Comparison of ENCODE assay signal across 8 cellular contexts in genomic region chr17:64073771-64074703, GRCh38. TPM values are rescaled to one million over a fixed set of nuclear protein-coding genes. Genes with fewer than 3 reads are reported as not detected.
A peak's percentile ranks its signal among the peaks of the same experiment; 100 is the strongest.
DNase-seq lines count a peak whose midpoint lies in the region; ATAC-seq and TF ChIP-seq lines count a peak whose summit lies in the region.

No MANE protein-coding gene starts in this region.

- no peak overlapping the region for H2AFZ ChIP-seq in PC-9

- H3K4me2 ChIP-seq in PC-9, result peak overlapping the region; percentile 50

- H3K4me3 ChIP-seq in PC-9 (no peak overlapping the region), mucosa of rectum (ENCODE audit: low read length in 2 of 2) (no peak overlapping the region)

- CTCF ChIA-PET in PC-9 (lab: Charles Lee), result interaction anchor here (0.5 to 0.8 kb wide), 4 partner anchors 11 to 128 kb away, joined by 3 to 5 read pairs (median 3); no protein-coding TSS in a partner anchor

- no peak for DNase-seq in Right ventricle myocardium superior
- no peak for DNase-seq in cardiac septum (ENCODE audit: low spot score)
- no peak for DNase-seq in PC-9
- no peak for DNase-seq in mucosa of gallbladder (ENCODE audit: low spot score)
- DNase-seq in effector CD8-positive, alpha-beta T cell (lab: John Stamatoyannopoulos, UW), result no peak
- DNase-seq in cortex of kidney (lab: John Stamatoyannopoulos, UW), result no peak

- no peaks in the 10 kb centered on the region for H3K9me2 ChIP-seq in PC-9 (ENCODE audit: insufficient read depth)

- H3K4me1 ChIP-seq in PC-9 (replicated peaks; ENCODE audit: insufficient read depth), result peaks cover 45% of the 10 kb centered on the region
- H3K4me1 ChIP-seq in mucosa of rectum (ENCODE audit: control insufficient read depth in 2 of 2, insufficient read depth in 2 of 2, low read length in 2 of 2), result peaks cover 4 to 5% of the 10 kb centered on the region in 2 donors

- H3K36me3 ChIP-seq in PC-9 (ENCODE audit: low read depth) (peaks cover 36% of the 10 kb centered on the region), mucosa of rectum (ENCODE audit: control insufficient read depth in 2 of 2, insufficient read depth in 2 of 2, low read length in 2 of 2) (peaks cover 28 to 35% of the 10 kb centered on the region in 2 donors)

- no TSS peak for BruUV-seq in PC-9 (replicated peaks; lab: Mats Ljungman, UMichigan)

- peaks cover 6% of the 10 kb centered on the region for H3K9me3 ChIP-seq in PC-9 (ENCODE audit: insufficient read depth, low read depth)
- H3K9me3 ChIP-seq in mucosa of rectum (ENCODE audit: control insufficient read depth in 2 of 2, low read length in 2 of 2), result peaks cover 0 to 7% of the 10 kb centered on the region in 2 donors

- H3K79me2 ChIP-seq in PC-9 (ENCODE audit: low read depth), result 0 out of 2 replicates have a peak, but pooled peaks cover 3% of the 10 kb centered on the region

- POLR2A ChIA-PET in PC-9 (lab: Charles Lee; ENCODE audit: unreplicated experiment), result no interaction called here

- TF ChIP-seq CTCF in PC-9 (conservative IDR thresholded peaks at IDR 0.05), result no peak

- peaks cover 36% of the 10 kb centered on the region for H3F3A ChIP-seq in PC-9 (ENCODE audit: insufficient read depth, low read depth)

- peak; percentile 55 for ATAC-seq in Right ventricle myocardium superior (ENCODE audit: poor library complexity)
- peak; percentile 83 for ATAC-seq in HG03175 (IDR thresholded peaks at IDR 0.05; ENCODE audit: unreplicated experiment)

- intact Hi-C loops in Right ventricle myocardium superior (cut with DNase I), result no loop called here
- intact Hi-C loops in cardiac septum (cut with DNase I), result no loop called here
- intact Hi-C loops in PC-9 (cut with micrococcal nuclease; ENCODE audit: unreplicated experiment), result no loop called here

- H4K20me1 ChIP-seq in PC-9 (ENCODE audit: insufficient read depth), result no peaks in the 10 kb centered on the region

- H3K27me3 ChIP-seq in PC-9 (ENCODE audit: insufficient read depth, low read depth) (no peaks in the 10 kb centered on the region), mucosa of rectum (ENCODE audit: control insufficient read depth in 2 of 2, insufficient read depth in 2 of 2, low read length in 2 of 2) (no peaks in the 10 kb centered on the region)

- H3K27ac ChIP-seq in PC-9 (peak overlapping the region; percentile 75), mucosa of rectum (ENCODE audit: low read depth in 2 of 2, low read length in 2 of 2) (peak overlapping the region; percentile 48 to 52)

- no peak overlapping the region for H3K9ac ChIP-seq in mucosa of rectum (ENCODE audit: low read depth in 1 of 2, low read length in 2 of 2)

RNA-seq across cellular contexts. Expression of gene ICAM2, which starts 53.6 kb away (rescaled TPM):
- 31.9 TPM for total RNA-seq in Right ventricle myocardium superior
- 22.0 TPM for total RNA-seq in cardiac septum
- 7.8 and 9.2 TPM in 2 replicates for total RNA-seq in PC-9 (2021)
- total RNA-seq in mucosa of gallbladder, result 14.8 TPM

RNA-seq across cellular contexts. Expression of gene ERN1, which starts 55.9 kb away (rescaled TPM):
- total RNA-seq in Right ventricle myocardium superior, result 6.7 TPM
- total RNA-seq in cardiac septum, result 6.9 TPM
- total RNA-seq in PC-9 (2021), result 9.2 and 11.7 TPM in 2 replicates
- 41.6 TPM for total RNA-seq in mucosa of gallbladder
